In genomic region chr6:46217671-46218131, GRCh38 we compare ENCODE assay signal across 1 cellular context.
TF ChIP-seq lines count a peak whose summit lies in the region.

No MANE protein-coding gene starts in this region.

TF ChIP-seq in liver, 16 proteins besides CTCF, POLR2A, EP300 and RAD21 (continued from another document):
- TF ChIP-seq ATF3 (IDR thresholded peaks at IDR 0.05): no peak
